In the genomic region with DNA sequence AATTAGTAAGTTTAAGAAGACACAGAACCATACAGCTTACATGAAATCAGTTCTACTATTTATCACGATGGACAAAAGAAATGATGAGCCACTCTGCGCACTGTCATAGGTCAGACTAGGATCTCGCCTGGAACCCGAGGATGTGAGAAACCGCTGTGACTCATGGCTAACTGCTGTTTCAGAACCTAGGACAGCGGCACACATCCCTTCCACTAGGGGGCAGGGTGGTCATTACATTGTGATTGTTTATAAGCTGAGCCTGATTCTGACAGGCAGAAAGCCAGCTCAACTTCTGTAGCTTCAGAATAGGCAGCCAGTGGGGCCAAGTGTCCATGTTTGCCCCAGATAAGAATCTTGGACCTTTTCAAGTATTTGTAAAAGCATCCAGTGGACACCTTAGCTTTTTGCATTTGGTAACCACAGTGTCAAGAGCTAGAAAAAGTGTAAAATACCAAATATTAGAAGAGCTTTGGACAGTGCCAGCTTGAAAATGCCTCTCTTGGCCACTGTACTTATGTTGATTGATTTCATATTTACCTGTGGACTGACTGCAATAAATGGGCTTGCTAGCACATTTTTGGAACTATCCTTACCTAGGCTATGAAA, we compare ENCODE assay signal across 1 cellular context.
TF ChIP-seq lines count a peak whose summit lies in the region.

No MANE protein-coding gene starts in this region.

TF ChIP-seq in GM23338, 12 proteins besides CTCF, POLR2A, EP300 and RAD21 (continued from another document):
- TF ChIP-seq, protein P1, sequence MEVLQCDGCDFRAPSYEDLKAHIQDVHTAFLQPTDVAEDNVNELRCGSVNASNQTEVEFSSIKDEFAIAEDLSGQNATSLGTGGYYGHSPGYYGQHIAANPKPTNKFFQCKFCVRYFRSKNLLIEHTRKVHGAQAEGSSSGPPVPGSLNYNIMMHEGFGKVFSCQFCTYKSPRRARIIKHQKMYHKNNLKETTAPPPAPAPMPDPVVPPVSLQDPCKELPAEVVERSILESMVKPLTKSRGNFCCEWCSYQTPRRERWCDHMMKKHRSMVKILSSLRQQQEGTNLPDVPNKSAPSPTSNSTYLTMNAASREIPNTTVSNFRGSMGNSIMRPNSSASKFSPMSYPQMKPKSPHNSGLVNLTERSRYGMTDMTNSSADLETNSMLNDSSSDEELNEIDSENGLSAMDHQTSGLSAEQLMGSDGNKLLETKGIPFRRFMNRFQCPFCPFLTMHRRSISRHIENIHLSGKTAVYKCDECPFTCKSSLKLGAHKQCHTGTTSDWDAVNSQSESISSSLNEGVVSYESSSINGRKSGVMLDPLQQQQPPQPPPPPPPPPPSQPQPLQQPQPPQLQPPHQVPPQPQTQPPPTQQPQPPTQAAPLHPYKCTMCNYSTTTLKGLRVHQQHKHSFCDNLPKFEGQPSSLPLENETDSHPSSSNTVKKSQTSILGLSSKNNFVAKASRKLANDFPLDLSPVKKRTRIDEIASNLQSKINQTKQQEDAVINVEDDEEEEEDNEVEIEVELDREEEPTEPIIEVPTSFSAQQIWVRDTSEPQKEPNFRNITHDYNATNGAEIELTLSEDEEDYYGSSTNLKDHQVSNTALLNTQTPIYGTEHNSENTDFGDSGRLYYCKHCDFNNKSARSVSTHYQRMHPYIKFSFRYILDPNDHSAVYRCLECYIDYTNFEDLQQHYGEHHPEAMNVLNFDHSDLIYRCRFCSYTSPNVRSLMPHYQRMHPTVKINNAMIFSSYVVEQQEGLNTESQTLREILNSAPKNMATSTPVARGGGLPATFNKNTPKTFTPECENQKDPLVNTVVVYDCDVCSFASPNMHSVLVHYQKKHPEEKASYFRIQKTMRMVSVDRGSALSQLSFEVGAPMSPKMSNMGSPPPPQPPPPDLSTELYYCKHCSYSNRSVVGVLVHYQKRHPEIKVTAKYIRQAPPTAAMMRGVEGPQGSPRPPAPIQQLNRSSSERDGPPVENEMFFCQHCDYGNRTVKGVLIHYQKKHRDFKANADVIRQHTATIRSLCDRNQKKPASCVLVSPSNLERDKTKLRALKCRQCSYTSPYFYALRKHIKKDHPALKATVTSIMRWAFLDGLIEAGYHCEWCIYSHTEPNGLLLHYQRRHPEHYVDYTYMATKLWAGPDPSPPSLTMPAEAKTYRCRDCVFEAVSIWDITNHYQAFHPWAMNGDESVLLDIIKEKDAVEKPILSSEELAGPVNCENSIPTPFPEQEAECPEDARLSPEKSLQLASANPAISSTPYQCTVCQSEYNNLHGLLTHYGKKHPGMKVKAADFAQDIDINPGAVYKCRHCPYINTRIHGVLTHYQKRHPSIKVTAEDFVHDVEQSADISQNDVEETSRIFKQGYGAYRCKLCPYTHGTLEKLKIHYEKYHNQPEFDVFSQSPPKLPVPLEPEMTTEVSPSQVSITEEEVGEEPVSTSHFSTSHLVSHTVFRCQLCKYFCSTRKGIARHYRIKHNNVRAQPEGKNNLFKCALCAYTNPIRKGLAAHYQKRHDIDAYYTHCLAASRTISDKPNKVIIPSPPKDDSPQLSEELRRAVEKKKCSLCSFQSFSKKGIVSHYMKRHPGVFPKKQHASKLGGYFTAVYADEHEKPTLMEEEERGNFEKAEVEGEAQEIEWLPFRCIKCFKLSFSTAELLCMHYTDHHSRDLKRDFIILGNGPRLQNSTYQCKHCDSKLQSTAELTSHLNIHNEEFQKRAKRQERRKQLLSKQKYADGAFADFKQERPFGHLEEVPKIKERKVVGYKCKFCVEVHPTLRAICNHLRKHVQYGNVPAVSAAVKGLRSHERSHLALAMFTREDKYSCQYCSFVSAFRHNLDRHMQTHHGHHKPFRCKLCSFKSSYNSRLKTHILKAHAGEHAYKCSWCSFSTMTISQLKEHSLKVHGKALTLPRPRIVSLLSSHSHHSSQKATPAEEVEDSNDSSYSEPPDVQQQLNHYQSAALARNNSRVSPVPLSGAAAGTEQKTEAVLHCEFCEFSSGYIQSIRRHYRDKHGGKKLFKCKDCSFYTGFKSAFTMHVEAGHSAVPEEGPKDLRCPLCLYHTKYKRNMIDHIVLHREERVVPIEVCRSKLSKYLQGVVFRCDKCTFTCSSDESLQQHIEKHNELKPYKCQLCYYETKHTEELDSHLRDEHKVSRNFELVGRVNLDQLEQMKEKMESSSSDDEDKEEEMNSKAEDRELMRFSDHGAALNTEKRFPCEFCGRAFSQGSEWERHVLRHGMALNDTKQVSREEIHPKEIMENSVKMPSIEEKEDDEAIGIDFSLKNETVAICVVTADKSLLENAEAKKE (CRISPR knock-in tag; IDR thresholded peaks at IDR 0.05), result peak; percentile 53; the same call in 1 of the 2 replicates
- TF ChIP-seq EZH2 (IDR thresholded peaks at IDR 0.05; ENCODE audit: low read depth, unreplicated experiment), result no peak
